In genomic region chr3:149726716-149727407, GRCh38 we compare ENCODE assay signal across 11 cellular contexts. TPM values are rescaled to one million over a fixed set of nuclear protein-coding genes. Genes with fewer than 3 reads are reported as not detected.
DNase-seq lines count a peak whose midpoint lies in the region; ATAC-seq and TF ChIP-seq lines count a peak whose summit lies in the region.
"Had no signal": no experiment of that assay in that cellular context is flagged by ENCODE, and none has a peak within 500 bp of the region (broad histone marks: within the 10 kb centered on the region; RNA-seq: fewer than 3 reads in every experiment).

No MANE protein-coding gene starts in this region.

- H3K27ac ChIP-seq in naive thymus-derived CD4-positive, alpha-beta T cell (ENCODE audit: low read depth, low read length): no peak overlapping the region

- H3K4me1 Mint-ChIP-seq in naive thymus-derived CD4-positive, alpha-beta T cell: peaks cover 0 to 3% (median 0%) of the 10 kb centered on the region in 7 donors
- H3K4me1 Mint-ChIP-seq: activated naive CD4-positive, alpha-beta T cell treated with anti-CD3 and anti-CD28 coated beads, Interleukin-2, amount 10 ng/mL, durations not matched to agents 7 days and 5 days had no signal

- CTCF ChIA-PET in naive thymus-derived CD4-positive, alpha-beta T cell (lab: Charles Lee): no interaction called here

- H3K36me3 ChIP-seq in naive thymus-derived CD4-positive, alpha-beta T cell (ENCODE audit: control insufficient read depth in 2 of 3, insufficient read depth in 3 of 3, low read length in 3 of 3): no peaks in the 10 kb centered on the region

- H3K36me3 Mint-ChIP-seq in naive thymus-derived CD4-positive, alpha-beta T cell: peaks cover 0 to 22% (median 13%) of the 10 kb centered on the region in 5 donors
- H3K36me3 Mint-ChIP-seq: activated naive CD4-positive, alpha-beta T cell treated with anti-CD3 and anti-CD28 coated beads, Interleukin-2, amount 10 ng/mL, durations not matched to agents 7 days and 5 days had no signal

- DNase-seq in GM20000 (ENCODE audit: low spot score) (peak; percentile 33), astrocyte of the hippocampus (ENCODE audit: low read depth, low spot score) (peak; percentile 46), G401 (ENCODE audit: low spot score) (no peak)
- DNase-seq in naive thymus-derived CD4-positive, alpha-beta T cell: no peak
- DNase-seq in stimulated activated naive CD4-positive, alpha-beta T cell treated with Interleukin-2 at 50 U/mL for 16 hours (lab: John Stamatoyannopoulos, UW): no peak
- DNase-seq: activated naive CD4-positive, alpha-beta T cell treated with anti-CD3 and anti-CD28 coated beads, Interleukin-2, amount 10 ng/mL, durations not matched to agents 7 days and 5 days; Calu3; NCI-H1930 had no signal

- H3K4me1 ChIP-seq in naive thymus-derived CD4-positive, alpha-beta T cell (ENCODE audit: control insufficient read depth in 2 of 2, insufficient read depth in 2 of 2, low read length in 2 of 2): no peaks in the 10 kb centered on the region

- in situ Hi-C loops in G401 (cut with HindIII; ENCODE audit: low sequenced_read_pairs): no loop called here

- POLR2A ChIA-PET in naive thymus-derived CD4-positive, alpha-beta T cell (lab: Charles Lee): interaction anchor here (0.8 kb wide), 1 partner anchor 25 kb away, joined by 3 read pairs; no protein-coding TSS in a partner anchor

- no peak overlapping the region for H3K4me3 Mint-ChIP-seq in naive thymus-derived CD4-positive, alpha-beta T cell
- H3K4me3 Mint-ChIP-seq: activated naive CD4-positive, alpha-beta T cell treated with anti-CD3 and anti-CD28 coated beads, Interleukin-2, amount 10 ng/mL, durations not matched to agents 7 days and 5 days had no signal

- no peaks in the 10 kb centered on the region for H3K27me3 ChIP-seq in naive thymus-derived CD4-positive, alpha-beta T cell (ENCODE audit: control insufficient read depth in 2 of 2, insufficient read depth in 2 of 2, low read length in 2 of 2)

- no peak overlapping the region for H3K27ac Mint-ChIP-seq in naive thymus-derived CD4-positive, alpha-beta T cell
- H3K27ac Mint-ChIP-seq: activated naive CD4-positive, alpha-beta T cell treated with anti-CD3 and anti-CD28 coated beads, Interleukin-2, amount 10 ng/mL, durations not matched to agents 7 days and 5 days had no signal

- peaks cover 0 to 21% (median 4%) of the 10 kb centered on the region in 11 donors for H3K9me3 Mint-ChIP-seq in naive thymus-derived CD4-positive, alpha-beta T cell

- H3K9me3 ChIP-seq in naive thymus-derived CD4-positive, alpha-beta T cell (ENCODE audit: control insufficient read depth in 2 of 3, low read length in 3 of 3): no peaks in the 10 kb centered on the region

- no peak for TF ChIP-seq CTCF in GM20000 (IDR thresholded peaks at IDR 0.05; ENCODE audit: extremely low read depth, missing control alignments)

- intact Hi-C loops in naive thymus-derived CD4-positive, alpha-beta T cell (cut with micrococcal nuclease): no loop called here

- H3K27me3 Mint-ChIP-seq in naive thymus-derived CD4-positive, alpha-beta T cell: peaks cover 0 to 18% (median 4%) of the 10 kb centered on the region in 5 donors

- no peak overlapping the region for H3K4me3 ChIP-seq in naive thymus-derived CD4-positive, alpha-beta T cell (ENCODE audit: low read length)

- peak; percentile 83 for ATAC-seq in GM18519 (IDR thresholded peaks at IDR 0.05; ENCODE audit: low FRiP score, unreplicated experiment)
- ATAC-seq in HG03064 (IDR thresholded peaks at IDR 0.05; ENCODE audit: low read depth, unreplicated experiment): peak; percentile 93
- ATAC-seq in naive thymus-derived CD4-positive, alpha-beta T cell: no peak
- ATAC-seq: Panc1 had no signal

RNA-seq across cellular contexts. Expression of gene COMMD2, which starts 25.4 kb away (rescaled TPM):
- 10 to 100 TPM; 29.9 to 44.4 (median 33.4) TPM for total RNA-seq in naive thymus-derived CD4-positive, alpha-beta T cell
- 10 to 100 TPM; 75.4 to 77.5 TPM for polyA plus RNA-seq in naive thymus-derived CD4-positive, alpha-beta T cell
- total RNA-seq in G401 (2014; rRNA removed; shearing (Covaris generic)): 37.3 and 78.2 TPM in 2 replicates

Comparison
In these comparisons a context has a peak if more than half of its experiments do, and no peak if none do; other contexts are left out.
1. DNase-seq: peak in GM20000 (single experiment) and astrocyte of the hippocampus (single experiment); none in naive thymus-derived CD4-positive, alpha-beta T cell (0 of 9), G401 (single experiment) and stimulated activated naive CD4-positive, alpha-beta T cell treated with Interleukin-2 at 50 U/mL for 16 hours (single experiment).